8 cellular contexts compared by ENCODE assay signal in the genomic region with DNA sequence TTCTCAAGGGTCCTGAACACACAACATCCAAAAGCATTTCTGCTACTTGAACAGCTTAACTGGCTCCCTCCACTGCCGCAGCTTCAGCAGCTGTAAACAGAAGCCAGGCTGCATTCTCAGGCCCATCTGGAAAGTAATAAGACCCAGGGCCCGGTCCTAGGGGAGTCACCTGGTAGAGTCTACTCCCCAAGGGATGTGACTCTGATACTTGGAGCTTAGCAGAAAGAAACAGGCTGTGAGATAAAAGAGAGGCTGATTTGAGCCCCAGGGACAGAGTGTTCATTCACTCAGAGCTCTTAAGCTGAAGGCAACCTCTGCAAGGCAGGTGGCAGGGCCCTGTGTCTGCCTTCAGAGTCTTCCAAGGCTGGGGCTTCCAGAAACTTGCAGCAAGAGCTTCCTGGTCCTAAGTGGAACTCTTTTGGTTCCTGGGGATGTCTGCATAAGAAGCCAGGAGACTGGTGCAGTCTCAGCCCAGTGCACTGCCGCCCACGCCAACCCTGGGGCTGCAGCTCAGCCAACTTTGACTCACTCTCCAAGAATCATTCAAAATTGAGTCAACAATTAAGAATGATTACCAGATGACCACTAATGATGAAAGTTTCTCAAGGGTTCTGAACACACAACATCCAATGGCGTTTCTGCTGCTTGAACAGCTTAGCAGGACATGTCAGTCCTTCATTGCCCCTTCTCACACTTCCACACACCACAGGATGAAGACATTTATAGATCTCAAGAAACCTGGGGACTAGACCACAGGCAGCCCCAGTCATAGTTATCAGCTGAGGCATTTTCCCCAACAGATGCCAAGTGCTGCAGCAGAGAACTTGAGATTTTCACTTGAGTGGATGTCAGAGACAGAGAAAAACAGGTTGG.
DNase-seq lines count a peak whose midpoint lies in the region; ATAC-seq and TF ChIP-seq lines count a peak whose summit lies in the region.

No MANE protein-coding gene starts in this region.

- H3K9me3 ChIP-seq in AG04450 (ENCODE audit: control insufficient read depth, insufficient read depth, low read length) (no peaks in the 10 kb centered on the region), gastroesophageal sphincter (no peaks in the 10 kb centered on the region)

- no peak for TF ChIP-seq POLR2A in gastroesophageal sphincter (IDR thresholded peaks at IDR 0.05)
- no peak for TF ChIP-seq POLR2A in GM18505 (IDR thresholded peaks at IDR 0.05; ENCODE audit: borderline replicate concordance, extremely low read depth, insufficient read depth, insufficient read length)

- CTCF ChIA-PET in AG04450 (lab: Charles Lee) = interaction anchor here (0.8 to 1.0 kb wide), 4 partner anchors 72 to 372 kb away, joined by 3 to 4 read pairs (median 3); no protein-coding TSS in a partner anchor

- no peaks in the 10 kb centered on the region for H3K36me3 ChIP-seq in gastroesophageal sphincter

- no peak for TF ChIP-seq EP300 in gastroesophageal sphincter (IDR thresholded peaks at IDR 0.05)

- H3K27ac ChIP-seq in AG04450 (ENCODE audit: low read depth, low read length) (peak overlapping the region; percentile 88), gastroesophageal sphincter (peak overlapping the region in 3 of 4 donors; percentile 41 to 57 (median 49))

- peak; percentile 67 for ATAC-seq in GM21723 (IDR thresholded peaks at IDR 0.05; ENCODE audit: unreplicated experiment)
- ATAC-seq in gastroesophageal sphincter = peak; percentile 62
- ATAC-seq in GM18505 (IDR thresholded peaks at IDR 0.05; ENCODE audit: unreplicated experiment) = no peak

- H3K27me3 ChIP-seq in AG04450 (ENCODE audit: control insufficient read depth, insufficient read depth, low read length) (no peaks in the 10 kb centered on the region), gastroesophageal sphincter (peaks cover 4% of the 10 kb centered on the region)

- H3K4me3 ChIP-seq in AG04450 (ENCODE audit: low read depth, low read length) (peak overlapping the region; percentile 7; the same call in 1 of the 2 replicates), gastroesophageal sphincter (no peak overlapping the region)

- H3K4me1 ChIP-seq in gastroesophageal sphincter = peaks cover 0 to 23% (median 8%) of the 10 kb centered on the region in 3 donors

- POLR2A ChIA-PET in AG04450 (lab: Yijun Ruan, JAX) = interaction anchor here (1.4 kb wide), 1 partner anchor 168 kb away, joined by 5 read pairs; no protein-coding TSS in a partner anchor

- 29 to 31% methylated on average over 2 to 3 of the region's 5 CpGs for WGBS in gastroesophageal sphincter (ENCODE audit: low coverage in 1 of 2), 2 donors

- peak; percentile 67 for DNase-seq in AG04450 (ENCODE audit: low read depth, low spot score)
- DNase-seq in NCI-H2171 treated with DMSO at 0.1 percent for 48 hours (lab: John Stamatoyannopoulos, UW) = peak; percentile 94
- DNase-seq in NK-92 treated with Interleukin-12 subunit alpha and Interleukin-12 subunit beta, amount 100 ng/mL, for 24 hours (lab: John Stamatoyannopoulos, UW) = no peak
- no peak for DNase-seq in NCI-H146 (lab: John Stamatoyannopoulos, UW)
- no peak for DNase-seq in SKM-1 (lab: John Stamatoyannopoulos, UW; ENCODE audit: unreplicated experiment)

- TF ChIP-seq CTCF in AG04450 (IDR thresholded peaks at IDR 0.05; ENCODE audit: low read depth, low read length) (no peak), gastroesophageal sphincter (IDR thresholded peaks at IDR 0.05) (no peak)

Comparison
In these comparisons a context has a peak if more than half of its experiments do, and no peak if none do; other contexts are left out.
1. DNase-seq: peak in AG04450 (single experiment) and NCI-H2171 treated with DMSO at 0.1 percent for 48 hours (single experiment); none in NK-92 treated with Interleukin-12 subunit alpha and Interleukin-12 subunit beta, amount 100 ng/mL, for 24 hours (single experiment), NCI-H146 (single experiment) and SKM-1 (single experiment).